In the genomic region with DNA sequence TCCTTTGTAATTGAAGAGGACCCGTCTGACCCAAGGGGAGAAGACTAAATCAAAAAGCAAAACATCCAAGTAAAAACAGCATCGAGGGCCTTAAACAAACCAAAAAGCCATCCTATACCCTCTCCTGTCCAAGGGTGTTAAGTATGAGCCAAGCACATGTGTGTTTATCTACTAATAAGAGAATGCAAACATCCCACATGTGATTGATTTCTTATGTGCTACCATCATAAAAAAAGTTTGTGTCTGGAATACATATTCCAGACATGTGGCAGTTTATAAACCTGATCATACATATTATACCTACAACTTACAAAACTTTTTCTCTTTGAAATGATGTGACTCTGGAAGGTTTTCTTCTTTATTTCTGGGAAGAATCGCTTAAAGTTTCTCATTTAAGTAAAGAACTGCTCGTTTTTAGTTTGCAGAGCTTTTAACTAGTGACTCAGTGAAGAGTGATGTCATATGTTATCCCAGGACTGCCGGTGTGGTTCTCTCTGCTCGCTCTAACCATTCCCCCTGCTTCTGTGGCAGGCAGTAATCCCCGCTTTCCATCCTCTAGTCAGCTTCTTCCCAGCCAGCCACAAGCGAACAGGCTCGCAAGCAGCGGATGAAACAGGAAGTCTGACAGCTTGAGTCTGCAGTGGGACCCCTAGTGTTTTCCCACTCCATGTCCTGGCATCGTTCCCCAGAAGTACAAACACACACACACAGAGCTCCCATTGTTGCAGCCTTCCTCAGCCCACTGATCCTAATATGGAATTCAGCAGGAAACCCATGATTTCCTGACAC, we compare ENCODE assay signal across 8 cellular contexts.
A peak's percentile ranks its signal among the peaks of the same experiment; 100 is the strongest.
DNase-seq lines count a peak whose midpoint lies in the region; TF ChIP-seq lines count a peak whose summit lies in the region.

No MANE protein-coding gene starts in this region.

- in situ Hi-C loops in GM13977 (cut with MboI; ENCODE audit: low pct_unique_long_range_greater_than_20kb, low sequenced_read_pairs, unreplicated experiment) = no loop called here

- peak overlapping the region in 20 of 21 experiments; percentile 43 to 96 (median 84) for H3K27ac ChIP-seq in skin epidermis

- DNase-seq in EL = peak; percentile 95
- peak; percentile 91 for DNase-seq in NCI-H2171 treated with DMSO at 0.1 percent for 48 hours (lab: John Stamatoyannopoulos, UW)
- peak; percentile 96 to 99 for DNase-seq in cardiac fibroblast (ENCODE audit: low read depth in 2 of 2)
- peak; percentile 86 for DNase-seq in iris pigment epithelial cell (ENCODE audit: low read depth)
- DNase-seq in GM13977 (ENCODE audit: low spot score) = no peak
- no peak for DNase-seq in OCI-M2 (lab: John Stamatoyannopoulos, UW; ENCODE audit: unreplicated experiment)
- no peak for DNase-seq in HUDEP-2 (lab: John Stamatoyannopoulos, UW; ENCODE audit: unreplicated experiment in 76 of 76)

- H3K4me3 ChIP-seq in cardiac fibroblast (replicated peaks in 1 of 2; ENCODE audit: low read depth in 2 of 2, low read length in 2 of 2) (peak overlapping the region; percentile 59 to 65), skin epidermis (peak overlapping the region in 5 of 7 experiments; percentile 27 to 42 (median 32))

- TF ChIP-seq CTCF in cardiac fibroblast (IDR thresholded peaks at IDR 0.05; ENCODE audit: low read depth, low read length) = no peak
- no peak for TF ChIP-seq CTCF in GM13977 (IDR thresholded peaks at IDR 0.05; ENCODE audit: extremely low read depth, insufficient read depth, missing control alignments)

Comparison
In these comparisons a context has a peak if more than half of its experiments do, and no peak if none do; other contexts are left out.
1. DNase-seq: peak in EL (single experiment), NCI-H2171 treated with DMSO at 0.1 percent for 48 hours (single experiment), cardiac fibroblast (2 of 2) and iris pigment epithelial cell (single experiment); none in GM13977 (single experiment), OCI-M2 (single experiment) and HUDEP-2 (0 of 76).